ENCODE assay signal across 20 cellular contexts in genomic region chr2:236001854-236002253, GRCh38.
"Had no signal": no experiment of that assay in that cellular context is flagged by ENCODE, and none has a peak within 500 bp of the region (broad histone marks: within the 10 kb centered on the region; RNA-seq: fewer than 3 reads in every experiment).

No MANE protein-coding gene starts in this region.

- H3K27me3 Mint-ChIP-seq: activated B cell treated with CpG ODN at 0.5 μM for 24 hours had no signal

- H3K4me3 Mint-ChIP-seq: activated B cell treated with CpG ODN at 0.5 μM for 24 hours; activated CD4-positive, alpha-beta T cell treated with anti-CD3 and anti-CD28 coated beads for 36 hours; activated naive CD8-positive, alpha-beta T cell treated with anti-CD3 and anti-CD28 coated beads for 36 hours; naive B cell; stimulated activated naive B cell treated with anti-CD40 and anti-IgM and Interleukin-4, amounts not matched to agents 10 μg/mL and 1 μg/mL and 100 μg/mL, for 72 hours; T-helper 1 cell treated with Interleukin-12 subunit alpha and Interleukin-12 subunit beta and Interleukin-4 antibody, amounts not matched to agents 30 μg/mL and 1 μg/mL, for 36 hours had no signal

- H3K36me3 ChIP-seq: upper lobe of left lung had no signal

- H3K36me3 Mint-ChIP-seq: activated naive CD8-positive, alpha-beta T cell treated with anti-CD3 and anti-CD28 coated beads for 36 hours; naive B cell; stimulated activated naive B cell treated with anti-CD40 and anti-IgM and Interleukin-4, amounts not matched to agents 10 μg/mL and 1 μg/mL and 100 μg/mL, for 72 hours had no signal

- H3K27me3 ChIP-seq: gastroesophageal sphincter, upper lobe of left lung had no signal

- H3K9me3 Mint-ChIP-seq: activated B cell treated with CpG ODN at 0.5 μM for 24 hours; activated naive CD8-positive, alpha-beta T cell treated with anti-CD3 and anti-CD28 coated beads for 36 hours; T-helper 1 cell treated with Interleukin-12 subunit alpha and Interleukin-12 subunit beta and Interleukin-4 antibody, amounts not matched to agents 30 μg/mL and 1 μg/mL, for 36 hours had no signal

- H3K4me1 Mint-ChIP-seq: activated B cell treated with CpG ODN at 0.5 μM for 24 hours; activated CD4-positive, alpha-beta T cell treated with anti-CD3 and anti-CD28 coated beads for 36 hours; activated naive CD8-positive, alpha-beta T cell treated with anti-CD3 and anti-CD28 coated beads for 36 hours; naive B cell had no signal

- DNase-seq: activated B cell treated with CpG ODN at 0.5 μM for 24 hours; activated CD4-positive, alpha-beta T cell treated with anti-CD3 and anti-CD28 coated beads for 36 hours; activated CD4-positive, alpha-beta T cell treated with anti-CD3 and anti-CD28 coated beads, Interleukin-2, amount 50 U/mL, for 4 hours; activated naive CD4-positive, alpha-beta T cell treated with Interleukin-2 at 50 U/mL for 16 hours; activated naive CD8-positive, alpha-beta T cell treated with anti-CD3 and anti-CD28 coated beads for 36 hours; activated T-cell treated with anti-CD3 and anti-CD28 coated beads, Interleukin-2, amount 50 U/mL, for 48 hours; mesenchymal stem cell; mucosa of descending colon; naive B cell; nucleus accumbens; stimulated activated CD4-positive, alpha-beta T cell treated with anti-CD3 and anti-CD28 coated beads, Interleukin-2, amount 100 ng/mL, for 48 hours; stimulated activated CD8-positive, alpha-beta memory T cell treated with anti-CD3 and anti-CD28 coated beads, Interleukin-4, amount 100 ng/mL, for 48 hours; stimulated activated naive B cell treated with anti-CD40 and anti-IgM and Interleukin-4, amounts not matched to agents 10 μg/mL and 1 μg/mL and 100 μg/mL, for 72 hours; T1000; upper lobe of left lung had no signal

- H3K4me3 ChIP-seq: coronary artery, gastroesophageal sphincter, mucosa of descending colon, smooth muscle cell, upper lobe of left lung had no signal

- H3K27ac ChIP-seq: coronary artery, gastroesophageal sphincter, upper lobe of left lung had no signal

- ATAC-seq: activated CD4-positive, alpha-beta T cell treated with anti-CD3 and anti-CD28 coated beads for 36 hours; gastroesophageal sphincter; mucosa of descending colon; sciatic nerve; stimulated activated naive B cell treated with anti-CD40 and anti-IgM and Interleukin-4, amounts not matched to agents 10 μg/mL and 1 μg/mL and 100 μg/mL, for 72 hours had no signal

- H3K4me2 ChIP-seq: smooth muscle cell had no signal

- H3K9me3 ChIP-seq: gastroesophageal sphincter, mucosa of descending colon, upper lobe of left lung had no signal

- H3K4me1 ChIP-seq: gastroesophageal sphincter had no signal

- H3K27ac Mint-ChIP-seq: activated B cell treated with CpG ODN at 0.5 μM for 24 hours; activated CD4-positive, alpha-beta T cell treated with anti-CD3 and anti-CD28 coated beads for 36 hours; activated naive CD8-positive, alpha-beta T cell treated with anti-CD3 and anti-CD28 coated beads for 36 hours; naive B cell; stimulated activated naive B cell treated with anti-CD40 and anti-IgM and Interleukin-4, amounts not matched to agents 10 μg/mL and 1 μg/mL and 100 μg/mL, for 72 hours; T-helper 1 cell treated with Interleukin-12 subunit alpha and Interleukin-12 subunit beta and Interleukin-4 antibody, amounts not matched to agents 30 μg/mL and 1 μg/mL, for 36 hours had no signal
